In the genomic region with DNA sequence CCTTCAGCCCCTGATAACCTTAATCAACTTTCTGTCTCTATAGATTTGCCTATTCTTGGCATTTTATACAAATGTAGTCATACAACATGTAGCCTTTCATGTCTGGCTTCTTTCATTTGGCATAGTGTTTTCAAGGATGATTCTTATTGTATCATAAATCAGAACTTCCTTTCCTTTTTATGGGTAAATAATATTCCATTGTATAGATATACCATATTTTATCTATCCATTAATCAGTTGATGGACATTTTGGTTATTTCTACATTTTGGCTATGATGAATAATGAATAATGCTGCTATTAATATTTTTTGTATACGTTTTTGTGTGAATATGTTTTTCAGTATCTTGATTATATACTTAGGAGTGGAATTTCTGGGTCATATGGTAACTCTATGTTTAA, we compare ENCODE assay signal across 8 cellular contexts.
"Had no signal": no experiment of that assay in that cellular context is flagged by ENCODE, and none has a peak within 500 bp of the region (broad histone marks: within the 10 kb centered on the region; RNA-seq: fewer than 3 reads in every experiment).

No MANE protein-coding gene starts in this region.

- ATAC-seq: HCT116 had no signal

- H3K4me3 ChIP-seq: GM23248, HAP-1 had no signal

- H3K4me1 Mint-ChIP-seq: IgD-negative memory B cell had no signal

- H3K9ac ChIP-seq: GM23248 had no signal

- FAIRE-seq: HTR-8/SVneo had no signal

- H3K9me3 ChIP-seq: HAP-1 had no signal

- H3K27me3 Mint-ChIP-seq: IgD-negative memory B cell had no signal

- DNase-seq: GM23248, GOT3, H7, KBM-7 had no signal

- H3K27ac ChIP-seq: GM23248 had no signal

- H3K36me3 ChIP-seq: HAP-1 had no signal

- H3K4me1 ChIP-seq: HAP-1 had no signal

- H3K27ac Mint-ChIP-seq: IgD-negative memory B cell had no signal

- H2AFZ ChIP-seq: GM23248 had no signal

- H3K4me3 Mint-ChIP-seq: IgD-negative memory B cell had no signal
